In the genomic region with DNA sequence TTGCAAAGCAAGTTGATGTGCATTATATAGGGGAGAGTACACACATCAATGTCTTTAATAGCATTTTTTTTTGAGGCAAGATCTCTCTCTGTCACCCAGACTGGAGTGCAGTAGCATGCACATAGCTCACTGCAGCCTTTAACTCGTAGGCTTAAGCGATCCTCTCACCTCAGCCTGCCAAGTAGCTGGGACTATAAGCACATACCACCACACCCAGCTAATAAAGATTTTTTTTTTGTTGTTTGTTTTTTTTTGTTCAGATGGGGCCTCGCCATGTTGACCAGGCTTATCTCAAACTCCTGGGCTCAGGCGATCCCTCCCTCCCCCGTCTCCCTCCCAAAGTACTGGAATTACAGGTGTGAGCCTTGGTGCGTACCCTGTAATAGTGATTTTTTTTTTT, we compare ENCODE assay signal across 1 cellular context.
TF ChIP-seq lines count a peak whose summit lies in the region.

No MANE protein-coding gene starts in this region.

TF ChIP-seq in HepG2, 621 proteins besides CTCF, POLR2A, EP300 and RAD21:
- TF ChIP-seq, protein P1, sequence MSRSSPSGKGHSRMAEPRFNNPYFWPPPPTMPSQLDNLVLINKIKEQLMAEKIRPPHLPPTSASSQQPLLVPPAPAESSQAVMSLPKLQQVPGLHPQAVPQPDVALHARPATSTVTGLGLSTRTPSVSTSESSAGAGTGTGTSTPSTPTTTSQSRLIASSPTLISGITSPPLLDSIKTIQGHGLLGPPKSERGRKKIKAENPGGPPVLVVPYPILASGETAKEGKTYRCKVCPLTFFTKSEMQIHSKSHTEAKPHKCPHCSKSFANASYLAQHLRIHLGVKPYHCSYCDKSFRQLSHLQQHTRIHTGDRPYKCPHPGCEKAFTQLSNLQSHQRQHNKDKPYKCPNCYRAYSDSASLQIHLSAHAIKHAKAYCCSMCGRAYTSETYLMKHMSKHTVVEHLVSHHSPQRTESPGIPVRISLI (CRISPR knock-in tag; IDR thresholded peaks at IDR 0.05; ENCODE audit: borderline replicate concordance): peak; percentile 75
- TF ChIP-seq, protein P2, sequence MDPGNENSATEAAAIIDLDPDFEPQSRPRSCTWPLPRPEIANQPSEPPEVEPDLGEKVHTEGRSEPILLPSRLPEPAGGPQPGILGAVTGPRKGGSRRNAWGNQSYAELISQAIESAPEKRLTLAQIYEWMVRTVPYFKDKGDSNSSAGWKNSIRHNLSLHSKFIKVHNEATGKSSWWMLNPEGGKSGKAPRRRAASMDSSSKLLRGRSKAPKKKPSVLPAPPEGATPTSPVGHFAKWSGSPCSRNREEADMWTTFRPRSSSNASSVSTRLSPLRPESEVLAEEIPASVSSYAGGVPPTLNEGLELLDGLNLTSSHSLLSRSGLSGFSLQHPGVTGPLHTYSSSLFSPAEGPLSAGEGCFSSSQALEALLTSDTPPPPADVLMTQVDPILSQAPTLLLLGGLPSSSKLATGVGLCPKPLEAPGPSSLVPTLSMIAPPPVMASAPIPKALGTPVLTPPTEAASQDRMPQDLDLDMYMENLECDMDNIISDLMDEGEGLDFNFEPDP (CRISPR knock-in tag; conservative IDR thresholded peaks at IDR 0.05): 0 out of 2 replicates have a peak, but pooled peaks have one; percentile 23
- no peak for TF ChIP-seq GMEB1 (CRISPR knock-in tag; IDR thresholded peaks at IDR 0.05; ENCODE audit: borderline replicate concordance)
- TF ChIP-seq, protein P3, sequence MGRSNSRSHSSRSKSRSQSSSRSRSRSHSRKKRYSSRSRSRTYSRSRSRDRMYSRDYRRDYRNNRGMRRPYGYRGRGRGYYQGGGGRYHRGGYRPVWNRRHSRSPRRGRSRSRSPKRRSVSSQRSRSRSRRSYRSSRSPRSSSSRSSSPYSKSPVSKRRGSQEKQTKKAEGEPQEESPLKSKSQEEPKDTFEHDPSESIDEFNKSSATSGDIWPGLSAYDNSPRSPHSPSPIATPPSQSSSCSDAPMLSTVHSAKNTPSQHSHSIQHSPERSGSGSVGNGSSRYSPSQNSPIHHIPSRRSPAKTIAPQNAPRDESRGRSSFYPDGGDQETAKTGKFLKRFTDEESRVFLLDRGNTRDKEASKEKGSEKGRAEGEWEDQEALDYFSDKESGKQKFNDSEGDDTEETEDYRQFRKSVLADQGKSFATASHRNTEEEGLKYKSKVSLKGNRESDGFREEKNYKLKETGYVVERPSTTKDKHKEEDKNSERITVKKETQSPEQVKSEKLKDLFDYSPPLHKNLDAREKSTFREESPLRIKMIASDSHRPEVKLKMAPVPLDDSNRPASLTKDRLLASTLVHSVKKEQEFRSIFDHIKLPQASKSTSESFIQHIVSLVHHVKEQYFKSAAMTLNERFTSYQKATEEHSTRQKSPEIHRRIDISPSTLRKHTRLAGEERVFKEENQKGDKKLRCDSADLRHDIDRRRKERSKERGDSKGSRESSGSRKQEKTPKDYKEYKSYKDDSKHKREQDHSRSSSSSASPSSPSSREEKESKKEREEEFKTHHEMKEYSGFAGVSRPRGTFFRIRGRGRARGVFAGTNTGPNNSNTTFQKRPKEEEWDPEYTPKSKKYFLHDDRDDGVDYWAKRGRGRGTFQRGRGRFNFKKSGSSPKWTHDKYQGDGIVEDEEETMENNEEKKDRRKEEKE (IDR thresholded peaks at IDR 0.05): no peak
- TF ChIP-seq, protein P4, sequence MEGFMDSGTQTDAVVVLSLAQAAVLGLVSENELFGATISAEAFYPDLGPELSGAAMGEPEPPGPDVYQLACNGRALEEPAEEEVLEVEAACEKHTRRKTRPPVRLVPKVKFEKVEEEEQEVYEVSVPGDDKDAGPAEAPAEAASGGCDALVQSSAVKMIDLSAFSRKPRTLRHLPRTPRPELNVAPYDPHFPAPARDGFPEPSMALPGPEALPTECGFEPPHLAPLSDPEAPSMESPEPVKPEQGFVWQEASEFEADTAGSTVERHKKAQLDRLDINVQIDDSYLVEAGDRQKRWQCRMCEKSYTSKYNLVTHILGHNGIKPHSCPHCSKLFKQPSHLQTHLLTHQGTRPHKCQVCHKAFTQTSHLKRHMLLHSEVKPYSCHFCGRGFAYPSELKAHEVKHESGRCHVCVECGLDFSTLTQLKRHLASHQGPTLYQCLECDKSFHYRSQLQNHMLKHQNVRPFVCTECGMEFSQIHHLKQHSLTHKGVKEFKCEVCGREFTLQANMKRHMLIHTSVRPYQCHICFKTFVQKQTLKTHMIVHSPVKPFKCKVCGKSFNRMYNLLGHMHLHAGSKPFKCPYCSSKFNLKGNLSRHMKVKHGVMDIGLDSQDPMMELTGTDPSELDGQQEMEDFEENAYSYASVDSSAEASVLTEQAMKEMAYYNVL (CRISPR knock-in tag; IDR thresholded peaks at IDR 0.05; ENCODE audit: borderline replicate concordance): no peak
- no peak for TF ChIP-seq ZNF3 (CRISPR knock-in tag; IDR thresholded peaks at IDR 0.05)
- TF ChIP-seq, protein P5, sequence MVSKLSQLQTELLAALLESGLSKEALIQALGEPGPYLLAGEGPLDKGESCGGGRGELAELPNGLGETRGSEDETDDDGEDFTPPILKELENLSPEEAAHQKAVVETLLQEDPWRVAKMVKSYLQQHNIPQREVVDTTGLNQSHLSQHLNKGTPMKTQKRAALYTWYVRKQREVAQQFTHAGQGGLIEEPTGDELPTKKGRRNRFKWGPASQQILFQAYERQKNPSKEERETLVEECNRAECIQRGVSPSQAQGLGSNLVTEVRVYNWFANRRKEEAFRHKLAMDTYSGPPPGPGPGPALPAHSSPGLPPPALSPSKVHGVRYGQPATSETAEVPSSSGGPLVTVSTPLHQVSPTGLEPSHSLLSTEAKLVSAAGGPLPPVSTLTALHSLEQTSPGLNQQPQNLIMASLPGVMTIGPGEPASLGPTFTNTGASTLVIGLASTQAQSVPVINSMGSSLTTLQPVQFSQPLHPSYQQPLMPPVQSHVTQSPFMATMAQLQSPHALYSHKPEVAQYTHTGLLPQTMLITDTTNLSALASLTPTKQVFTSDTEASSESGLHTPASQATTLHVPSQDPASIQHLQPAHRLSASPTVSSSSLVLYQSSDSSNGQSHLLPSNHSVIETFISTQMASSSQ (IDR thresholded peaks at IDR 0.05; ENCODE audit: low read depth): no peak
- TF ChIP-seq, protein P5 (CRISPR knock-in tag; IDR thresholded peaks at IDR 0.05; ENCODE audit: borderline replicate concordance): no peak
TF ChIP-seq in HepG2: peak in this region for 2.
